ENCODE assay signal across 18 cellular contexts in genomic region chr7:41149576-41149975, GRCh38.
"Had no signal": no experiment of that assay in that cellular context is flagged by ENCODE, and none has a peak within 500 bp of the region (broad histone marks: within the 10 kb centered on the region; RNA-seq: fewer than 3 reads in every experiment).

No MANE protein-coding gene starts in this region.

- H3K36me3 Mint-ChIP-seq: activated naive CD8-positive, alpha-beta T cell had no signal

- H3K36me3 ChIP-seq: esophagus squamous epithelium, left ventricle myocardium inferior, sigmoid colon, suprapubic skin, upper lobe of left lung had no signal

- H3K9me3 Mint-ChIP-seq: nephron; T-helper 1 cell treated with Interleukin-12 subunit alpha and Interleukin-12 subunit beta and Interleukin-4 antibody, amounts not matched to agents 30 μg/mL and 1 μg/mL, for 36 hours had no signal

- ATAC-seq: activated CD4-positive, CD25-positive, alpha-beta regulatory T cell treated with anti-CD3 and anti-CD28 coated beads, Interleukin-2, amount 50 U/mL, for 24 hours; activated T-cell treated with anti-CD3 and anti-CD28 coated beads, Interleukin-2, amount 50 U/mL, for 4 hours; stimulated activated naive CD8-positive, alpha-beta T cell treated with anti-CD3 and anti-CD28 coated beads, Interleukin-15, Interleukin-2, amounts not matched to agents 100 U/mL and 50 U/mL, for 24 hours had no signal

- H3K4me3 Mint-ChIP-seq: activated naive CD8-positive, alpha-beta T cell; activated T-cell treated with anti-CD3 and anti-CD28 coated beads, Interleukin-2, amount 50 U/mL, for 4 hours; nephron; T-helper 1 cell treated with Interleukin-12 subunit alpha and Interleukin-12 subunit beta and Interleukin-4 antibody, amounts not matched to agents 30 μg/mL and 1 μg/mL, for 36 hours had no signal

- H3K4me1 ChIP-seq: left ventricle myocardium inferior, sigmoid colon, upper lobe of left lung had no signal

- DNase-seq: activated CD4-positive, alpha-beta T cell treated with anti-CD3 and anti-CD28 coated beads, Interleukin-2, amount 50 U/mL, for 4 hours; activated effector memory CD4-positive, alpha-beta T cell treated with anti-CD3 and anti-CD28 coated beads, Interleukin-2, amount 50 U/mL, for 16 hours; activated T-cell treated with anti-CD3 and anti-CD28 coated beads, Interleukin-2, amount 50 U/mL, for 4 hours; esophagus squamous epithelium; foreskin melanocyte; head of caudate nucleus; left ventricle myocardium inferior; mesendoderm; sigmoid colon; stimulated activated CD4-positive, alpha-beta T cell treated with anti-CD3 and anti-CD28 coated beads, Interleukin-4, amount 100 ng/mL, for 1 hour; stimulated activated CD8-positive, alpha-beta memory T cell treated with anti-CD3 and anti-CD28 coated beads, Interleukin-4, amount 100 ng/mL, for 48 hours; stimulated activated naive CD8-positive, alpha-beta T cell treated with anti-CD3 and anti-CD28 coated beads, Interleukin-15, Interleukin-2, amounts not matched to agents 100 U/mL and 50 U/mL, for 24 hours had no signal

- H3K27me3 ChIP-seq: esophagus squamous epithelium, sigmoid colon, suprapubic skin, upper lobe of left lung had no signal

- H3K27ac Mint-ChIP-seq: activated naive CD8-positive, alpha-beta T cell; nephron; T-helper 1 cell treated with Interleukin-12 subunit alpha and Interleukin-12 subunit beta and Interleukin-4 antibody, amounts not matched to agents 30 μg/mL and 1 μg/mL, for 36 hours had no signal

- H3K27me3 Mint-ChIP-seq: activated naive CD8-positive, alpha-beta T cell had no signal

- H3K4me3 ChIP-seq: esophagus squamous epithelium, left ventricle myocardium inferior, sigmoid colon, suprapubic skin, upper lobe of left lung had no signal

- H3K27ac ChIP-seq: esophagus squamous epithelium, left ventricle myocardium inferior, sigmoid colon, suprapubic skin, upper lobe of left lung had no signal

- H3K9me3 ChIP-seq: esophagus squamous epithelium, left ventricle myocardium inferior, sigmoid colon, suprapubic skin, upper lobe of left lung had no signal
